In the genomic region with DNA sequence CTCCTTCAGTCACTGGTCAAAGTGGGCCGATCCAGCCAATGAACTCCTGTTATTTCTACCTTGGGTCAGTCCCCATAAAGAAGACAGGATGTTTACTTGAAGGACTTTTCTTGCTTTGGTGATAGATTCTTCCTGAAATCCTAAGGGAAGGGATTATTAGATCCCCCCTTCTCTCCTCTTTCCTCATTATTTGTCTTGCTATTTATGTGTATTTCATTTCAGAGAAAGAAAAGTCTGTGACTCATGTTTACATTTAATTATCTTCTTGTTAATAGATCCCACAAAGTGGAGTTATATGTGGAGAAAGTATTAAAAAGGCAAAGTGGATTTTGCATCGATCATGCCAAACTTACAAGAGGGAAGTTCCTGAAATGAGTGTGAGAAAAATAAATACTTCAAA, we compare ENCODE assay signal across 24 cellular contexts.
"Had no signal": no experiment of that assay in that cellular context is flagged by ENCODE, and none has a peak within 500 bp of the region (broad histone marks: within the 10 kb centered on the region; RNA-seq: fewer than 3 reads in every experiment).

No MANE protein-coding gene starts in this region.

- H3K27me3 Mint-ChIP-seq: activated CD4-positive, alpha-beta T cell treated with anti-CD3 and anti-CD28 coated beads, Interleukin-2, amount 10 ng/mL, durations not matched to agents 24 days and 14 days; activated naive CD4-positive, alpha-beta T cell treated with anti-CD3 and anti-CD28 coated beads, Interleukin-2, amount 50 U/mL, for 24 hours; activated naive CD8-positive, alpha-beta T cell treated with anti-CD3 and anti-CD28 coated beads, Interleukin-2, amount 50 U/mL, for 24 hours; progenitor cell of endocrine pancreas had no signal

- H3K4me3 ChIP-seq: breast epithelium, esophagus muscularis mucosa, left ventricle myocardium inferior, ovary, skin epidermis, upper lobe of right lung had no signal

- DNase-seq: activated CD4-positive, alpha-beta memory T cell treated with anti-CD3 and anti-CD28 coated beads for 36 hours; activated CD4-positive, alpha-beta T cell treated with anti-CD3 and anti-CD28 coated beads, Interleukin-2, amount 10 ng/mL, durations not matched to agents 24 days and 14 days; activated CD4-positive, CD25-positive, alpha-beta regulatory T cell treated with anti-CD3 and anti-CD28 coated beads, Interleukin-2, amount 50 U/mL, for 72 hours; activated CD8-positive, alpha-beta memory T cell treated with anti-CD3 and anti-CD28 coated beads, Interleukin-2, amount 50 U/mL, for 48 hours; activated gamma-delta T cell; activated naive CD8-positive, alpha-beta T cell treated with anti-CD3 and anti-CD28 coated beads, Interleukin-2, amount 50 U/mL, for 24 hours; activated T-cell treated with anti-CD3 and anti-CD28 coated beads, Interleukin-2, amount 50 U/mL, for 24 hours; central memory CD4-positive, alpha-beta T cell; left ventricle myocardium inferior; ovary; stimulated activated CD4-positive, alpha-beta T cell treated with anti-CD3 and anti-CD28 coated beads, Interleukin-4, amount 100 ng/mL, for 24 hours; T-helper 17 cell; T1000; upper lobe of right lung; WERI-Rb-1 had no signal

- H3K27me3 ChIP-seq: breast epithelium, esophagus muscularis mucosa, ovary, upper lobe of right lung had no signal

- H3K9me3 ChIP-seq: breast epithelium, esophagus muscularis mucosa, left ventricle myocardium inferior, ovary, upper lobe of right lung had no signal

- H3K36me3 Mint-ChIP-seq: activated CD4-positive, alpha-beta memory T cell treated with anti-CD3 and anti-CD28 coated beads for 36 hours; activated naive CD4-positive, alpha-beta T cell treated with anti-CD3 and anti-CD28 coated beads, Interleukin-2, amount 50 U/mL, for 24 hours; stimulated activated effector memory CD8-positive, alpha-beta T cell treated with anti-CD3 and anti-CD28 coated beads, Interleukin-12 subunit alpha, Interleukin-12 subunit beta, amount 100 ng/mL, for 72 hours had no signal

- H3K4me1 Mint-ChIP-seq: activated CD4-positive, alpha-beta T cell treated with anti-CD3 and anti-CD28 coated beads, Interleukin-2, amount 10 ng/mL, durations not matched to agents 24 days and 14 days; activated naive CD4-positive, alpha-beta T cell treated with anti-CD3 and anti-CD28 coated beads, Interleukin-2, amount 50 U/mL, for 24 hours; activated naive CD8-positive, alpha-beta T cell treated with anti-CD3 and anti-CD28 coated beads, Interleukin-2, amount 50 U/mL, for 24 hours; stimulated activated effector memory CD8-positive, alpha-beta T cell treated with anti-CD3 and anti-CD28 coated beads, Interleukin-12 subunit alpha, Interleukin-12 subunit beta, amount 100 ng/mL, for 72 hours; T-helper 17 cell had no signal

- H3K9me3 Mint-ChIP-seq: activated CD4-positive, alpha-beta memory T cell treated with anti-CD3 and anti-CD28 coated beads for 36 hours; activated CD4-positive, alpha-beta T cell treated with anti-CD3 and anti-CD28 coated beads, Interleukin-2, amount 10 ng/mL, durations not matched to agents 24 days and 14 days; activated naive CD4-positive, alpha-beta T cell treated with anti-CD3 and anti-CD28 coated beads, Interleukin-2, amount 50 U/mL, for 24 hours; activated naive CD8-positive, alpha-beta T cell treated with anti-CD3 and anti-CD28 coated beads, Interleukin-2, amount 50 U/mL, for 24 hours; activated T-cell treated with anti-CD3 and anti-CD28 coated beads, Interleukin-2, amount 50 U/mL, for 24 hours; stimulated activated effector memory CD8-positive, alpha-beta T cell treated with anti-CD3 and anti-CD28 coated beads, Interleukin-12 subunit alpha, Interleukin-12 subunit beta, amount 100 ng/mL, for 72 hours; stimulated activated naive CD8-positive, alpha-beta T cell treated with anti-CD3 and anti-CD28 coated beads, Interleukin-15, Interleukin-2, amounts not matched to agents 100 ng/mL and 50 ng/mL, for 24 hours had no signal

- H3K27ac Mint-ChIP-seq: activated CD4-positive, alpha-beta memory T cell treated with anti-CD3 and anti-CD28 coated beads for 36 hours; activated CD4-positive, alpha-beta T cell treated with anti-CD3 and anti-CD28 coated beads, Interleukin-2, amount 10 ng/mL, durations not matched to agents 24 days and 14 days; activated naive CD4-positive, alpha-beta T cell treated with anti-CD3 and anti-CD28 coated beads, Interleukin-2, amount 50 U/mL, for 24 hours; activated naive CD8-positive, alpha-beta T cell treated with anti-CD3 and anti-CD28 coated beads, Interleukin-2, amount 50 U/mL, for 24 hours; activated T-cell treated with anti-CD3 and anti-CD28 coated beads, Interleukin-2, amount 50 U/mL, for 24 hours; progenitor cell of endocrine pancreas; stimulated activated effector memory CD8-positive, alpha-beta T cell treated with anti-CD3 and anti-CD28 coated beads, Interleukin-12 subunit alpha, Interleukin-12 subunit beta, amount 100 ng/mL, for 72 hours; stimulated activated naive CD8-positive, alpha-beta T cell treated with anti-CD3 and anti-CD28 coated beads, Interleukin-15, Interleukin-2, amounts not matched to agents 100 ng/mL and 50 ng/mL, for 24 hours; T-helper 17 cell had no signal

- ATAC-seq: activated naive CD8-positive, alpha-beta T cell treated with anti-CD3 and anti-CD28 coated beads, Interleukin-2, amount 50 U/mL, for 24 hours; sciatic nerve; stimulated activated effector memory CD8-positive, alpha-beta T cell treated with anti-CD3 and anti-CD28 coated beads, Interleukin-12 subunit alpha, Interleukin-12 subunit beta, amount 100 ng/mL, for 72 hours; T-helper 17 cell had no signal

- H3K36me3 ChIP-seq: breast epithelium, esophagus muscularis mucosa, left ventricle myocardium inferior, ovary, upper lobe of right lung, WERI-Rb-1 had no signal

- H3K4me1 ChIP-seq: breast epithelium, esophagus muscularis mucosa, left ventricle myocardium inferior, upper lobe of right lung had no signal

- H3K27ac ChIP-seq: breast epithelium, esophagus muscularis mucosa, left ventricle myocardium inferior, ovary, skin epidermis, upper lobe of right lung, WERI-Rb-1 had no signal

- H3K4me3 Mint-ChIP-seq: activated CD4-positive, alpha-beta memory T cell treated with anti-CD3 and anti-CD28 coated beads for 36 hours; activated CD4-positive, alpha-beta T cell treated with anti-CD3 and anti-CD28 coated beads, Interleukin-2, amount 10 ng/mL, durations not matched to agents 24 days and 14 days; activated naive CD4-positive, alpha-beta T cell treated with anti-CD3 and anti-CD28 coated beads, Interleukin-2, amount 50 U/mL, for 24 hours; activated naive CD8-positive, alpha-beta T cell treated with anti-CD3 and anti-CD28 coated beads, Interleukin-2, amount 50 U/mL, for 24 hours; activated T-cell treated with anti-CD3 and anti-CD28 coated beads, Interleukin-2, amount 50 U/mL, for 24 hours; nephron; stimulated activated effector memory CD8-positive, alpha-beta T cell treated with anti-CD3 and anti-CD28 coated beads, Interleukin-12 subunit alpha, Interleukin-12 subunit beta, amount 100 ng/mL, for 72 hours; stimulated activated naive CD8-positive, alpha-beta T cell treated with anti-CD3 and anti-CD28 coated beads, Interleukin-15, Interleukin-2, amounts not matched to agents 100 ng/mL and 50 ng/mL, for 24 hours; T-helper 17 cell had no signal
